6 cellular contexts compared by ENCODE assay signal in the genomic region with DNA sequence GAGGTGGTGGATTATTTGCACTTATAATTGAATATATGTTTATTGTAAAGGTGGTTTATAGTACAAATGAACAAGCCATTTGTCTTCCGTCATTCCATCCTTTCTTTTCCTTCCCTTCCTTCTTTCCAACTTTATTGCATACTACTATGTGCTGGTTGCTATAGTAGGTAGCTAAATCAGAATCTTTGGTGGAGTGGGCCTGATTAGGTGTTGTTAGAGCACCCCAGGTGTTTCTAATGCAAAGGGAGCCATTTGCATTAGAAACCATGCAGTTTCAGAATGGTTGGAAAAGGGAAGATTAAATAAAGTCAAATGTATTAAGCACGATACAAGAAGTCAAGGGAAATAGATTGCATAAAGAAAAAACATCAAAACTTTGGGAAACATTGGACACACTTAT.
"Had no signal": no experiment of that assay in that cellular context is flagged by ENCODE, and none has a peak within 500 bp of the region (broad histone marks: within the 10 kb centered on the region; RNA-seq: fewer than 3 reads in every experiment).

No MANE protein-coding gene starts in this region.

- H3K4me3 Mint-ChIP-seq: IgD-negative memory B cell had no signal

- H3K36me3 Mint-ChIP-seq: IgD-negative memory B cell had no signal

- H3K27ac Mint-ChIP-seq: IgD-negative memory B cell had no signal

- DNase-seq: GOT3, H9, HCEC 1CT, KBM-7 had no signal

- ATAC-seq: HepG2 had no signal
